In genomic region chr1:36612121-36612520, GRCh38 we compare ENCODE assay signal across 1 cellular context.
TF ChIP-seq lines count a peak whose summit lies in the region.

No MANE protein-coding gene starts in this region.

TF ChIP-seq in GM23338, 12 proteins besides CTCF, POLR2A, EP300 and RAD21 (continued from another document):
- TF ChIP-seq, protein P1, sequence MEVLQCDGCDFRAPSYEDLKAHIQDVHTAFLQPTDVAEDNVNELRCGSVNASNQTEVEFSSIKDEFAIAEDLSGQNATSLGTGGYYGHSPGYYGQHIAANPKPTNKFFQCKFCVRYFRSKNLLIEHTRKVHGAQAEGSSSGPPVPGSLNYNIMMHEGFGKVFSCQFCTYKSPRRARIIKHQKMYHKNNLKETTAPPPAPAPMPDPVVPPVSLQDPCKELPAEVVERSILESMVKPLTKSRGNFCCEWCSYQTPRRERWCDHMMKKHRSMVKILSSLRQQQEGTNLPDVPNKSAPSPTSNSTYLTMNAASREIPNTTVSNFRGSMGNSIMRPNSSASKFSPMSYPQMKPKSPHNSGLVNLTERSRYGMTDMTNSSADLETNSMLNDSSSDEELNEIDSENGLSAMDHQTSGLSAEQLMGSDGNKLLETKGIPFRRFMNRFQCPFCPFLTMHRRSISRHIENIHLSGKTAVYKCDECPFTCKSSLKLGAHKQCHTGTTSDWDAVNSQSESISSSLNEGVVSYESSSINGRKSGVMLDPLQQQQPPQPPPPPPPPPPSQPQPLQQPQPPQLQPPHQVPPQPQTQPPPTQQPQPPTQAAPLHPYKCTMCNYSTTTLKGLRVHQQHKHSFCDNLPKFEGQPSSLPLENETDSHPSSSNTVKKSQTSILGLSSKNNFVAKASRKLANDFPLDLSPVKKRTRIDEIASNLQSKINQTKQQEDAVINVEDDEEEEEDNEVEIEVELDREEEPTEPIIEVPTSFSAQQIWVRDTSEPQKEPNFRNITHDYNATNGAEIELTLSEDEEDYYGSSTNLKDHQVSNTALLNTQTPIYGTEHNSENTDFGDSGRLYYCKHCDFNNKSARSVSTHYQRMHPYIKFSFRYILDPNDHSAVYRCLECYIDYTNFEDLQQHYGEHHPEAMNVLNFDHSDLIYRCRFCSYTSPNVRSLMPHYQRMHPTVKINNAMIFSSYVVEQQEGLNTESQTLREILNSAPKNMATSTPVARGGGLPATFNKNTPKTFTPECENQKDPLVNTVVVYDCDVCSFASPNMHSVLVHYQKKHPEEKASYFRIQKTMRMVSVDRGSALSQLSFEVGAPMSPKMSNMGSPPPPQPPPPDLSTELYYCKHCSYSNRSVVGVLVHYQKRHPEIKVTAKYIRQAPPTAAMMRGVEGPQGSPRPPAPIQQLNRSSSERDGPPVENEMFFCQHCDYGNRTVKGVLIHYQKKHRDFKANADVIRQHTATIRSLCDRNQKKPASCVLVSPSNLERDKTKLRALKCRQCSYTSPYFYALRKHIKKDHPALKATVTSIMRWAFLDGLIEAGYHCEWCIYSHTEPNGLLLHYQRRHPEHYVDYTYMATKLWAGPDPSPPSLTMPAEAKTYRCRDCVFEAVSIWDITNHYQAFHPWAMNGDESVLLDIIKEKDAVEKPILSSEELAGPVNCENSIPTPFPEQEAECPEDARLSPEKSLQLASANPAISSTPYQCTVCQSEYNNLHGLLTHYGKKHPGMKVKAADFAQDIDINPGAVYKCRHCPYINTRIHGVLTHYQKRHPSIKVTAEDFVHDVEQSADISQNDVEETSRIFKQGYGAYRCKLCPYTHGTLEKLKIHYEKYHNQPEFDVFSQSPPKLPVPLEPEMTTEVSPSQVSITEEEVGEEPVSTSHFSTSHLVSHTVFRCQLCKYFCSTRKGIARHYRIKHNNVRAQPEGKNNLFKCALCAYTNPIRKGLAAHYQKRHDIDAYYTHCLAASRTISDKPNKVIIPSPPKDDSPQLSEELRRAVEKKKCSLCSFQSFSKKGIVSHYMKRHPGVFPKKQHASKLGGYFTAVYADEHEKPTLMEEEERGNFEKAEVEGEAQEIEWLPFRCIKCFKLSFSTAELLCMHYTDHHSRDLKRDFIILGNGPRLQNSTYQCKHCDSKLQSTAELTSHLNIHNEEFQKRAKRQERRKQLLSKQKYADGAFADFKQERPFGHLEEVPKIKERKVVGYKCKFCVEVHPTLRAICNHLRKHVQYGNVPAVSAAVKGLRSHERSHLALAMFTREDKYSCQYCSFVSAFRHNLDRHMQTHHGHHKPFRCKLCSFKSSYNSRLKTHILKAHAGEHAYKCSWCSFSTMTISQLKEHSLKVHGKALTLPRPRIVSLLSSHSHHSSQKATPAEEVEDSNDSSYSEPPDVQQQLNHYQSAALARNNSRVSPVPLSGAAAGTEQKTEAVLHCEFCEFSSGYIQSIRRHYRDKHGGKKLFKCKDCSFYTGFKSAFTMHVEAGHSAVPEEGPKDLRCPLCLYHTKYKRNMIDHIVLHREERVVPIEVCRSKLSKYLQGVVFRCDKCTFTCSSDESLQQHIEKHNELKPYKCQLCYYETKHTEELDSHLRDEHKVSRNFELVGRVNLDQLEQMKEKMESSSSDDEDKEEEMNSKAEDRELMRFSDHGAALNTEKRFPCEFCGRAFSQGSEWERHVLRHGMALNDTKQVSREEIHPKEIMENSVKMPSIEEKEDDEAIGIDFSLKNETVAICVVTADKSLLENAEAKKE (CRISPR knock-in tag; IDR thresholded peaks at IDR 0.05) = no peak
- TF ChIP-seq JUNB (IDR thresholded peaks at IDR 0.05; ENCODE audit: unreplicated experiment) = no peak
TF ChIP-seq in GM23338: peak in this region for 0.
